2 cellular contexts compared by ENCODE assay signal in genomic region chr12:127629066-127629820, GRCh38.
TF ChIP-seq lines count a peak whose summit lies in the region.

No MANE protein-coding gene starts in this region.

TF ChIP-seq in SK-N-SH treated with all-trans-retinoic acid at 6 μM for 48 hours, 23 proteins besides CTCF, POLR2A, EP300 and RAD21 (continued from another document):
- TF ChIP-seq, protein P1, sequence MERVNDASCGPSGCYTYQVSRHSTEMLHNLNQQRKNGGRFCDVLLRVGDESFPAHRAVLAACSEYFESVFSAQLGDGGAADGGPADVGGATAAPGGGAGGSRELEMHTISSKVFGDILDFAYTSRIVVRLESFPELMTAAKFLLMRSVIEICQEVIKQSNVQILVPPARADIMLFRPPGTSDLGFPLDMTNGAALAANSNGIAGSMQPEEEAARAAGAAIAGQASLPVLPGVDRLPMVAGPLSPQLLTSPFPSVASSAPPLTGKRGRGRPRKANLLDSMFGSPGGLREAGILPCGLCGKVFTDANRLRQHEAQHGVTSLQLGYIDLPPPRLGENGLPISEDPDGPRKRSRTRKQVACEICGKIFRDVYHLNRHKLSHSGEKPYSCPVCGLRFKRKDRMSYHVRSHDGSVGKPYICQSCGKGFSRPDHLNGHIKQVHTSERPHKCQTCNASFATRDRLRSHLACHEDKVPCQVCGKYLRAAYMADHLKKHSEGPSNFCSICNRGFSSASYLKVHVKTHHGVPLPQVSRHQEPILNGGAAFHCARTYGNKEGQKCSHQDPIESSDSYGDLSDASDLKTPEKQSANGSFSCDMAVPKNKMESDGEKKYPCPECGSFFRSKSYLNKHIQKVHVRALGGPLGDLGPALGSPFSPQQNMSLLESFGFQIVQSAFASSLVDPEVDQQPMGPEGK (CRISPR knock-in tag; IDR thresholded peaks at IDR 0.05; ENCODE audit: borderline replicate concordance), result no peak
- TF ChIP-seq, protein P2, sequence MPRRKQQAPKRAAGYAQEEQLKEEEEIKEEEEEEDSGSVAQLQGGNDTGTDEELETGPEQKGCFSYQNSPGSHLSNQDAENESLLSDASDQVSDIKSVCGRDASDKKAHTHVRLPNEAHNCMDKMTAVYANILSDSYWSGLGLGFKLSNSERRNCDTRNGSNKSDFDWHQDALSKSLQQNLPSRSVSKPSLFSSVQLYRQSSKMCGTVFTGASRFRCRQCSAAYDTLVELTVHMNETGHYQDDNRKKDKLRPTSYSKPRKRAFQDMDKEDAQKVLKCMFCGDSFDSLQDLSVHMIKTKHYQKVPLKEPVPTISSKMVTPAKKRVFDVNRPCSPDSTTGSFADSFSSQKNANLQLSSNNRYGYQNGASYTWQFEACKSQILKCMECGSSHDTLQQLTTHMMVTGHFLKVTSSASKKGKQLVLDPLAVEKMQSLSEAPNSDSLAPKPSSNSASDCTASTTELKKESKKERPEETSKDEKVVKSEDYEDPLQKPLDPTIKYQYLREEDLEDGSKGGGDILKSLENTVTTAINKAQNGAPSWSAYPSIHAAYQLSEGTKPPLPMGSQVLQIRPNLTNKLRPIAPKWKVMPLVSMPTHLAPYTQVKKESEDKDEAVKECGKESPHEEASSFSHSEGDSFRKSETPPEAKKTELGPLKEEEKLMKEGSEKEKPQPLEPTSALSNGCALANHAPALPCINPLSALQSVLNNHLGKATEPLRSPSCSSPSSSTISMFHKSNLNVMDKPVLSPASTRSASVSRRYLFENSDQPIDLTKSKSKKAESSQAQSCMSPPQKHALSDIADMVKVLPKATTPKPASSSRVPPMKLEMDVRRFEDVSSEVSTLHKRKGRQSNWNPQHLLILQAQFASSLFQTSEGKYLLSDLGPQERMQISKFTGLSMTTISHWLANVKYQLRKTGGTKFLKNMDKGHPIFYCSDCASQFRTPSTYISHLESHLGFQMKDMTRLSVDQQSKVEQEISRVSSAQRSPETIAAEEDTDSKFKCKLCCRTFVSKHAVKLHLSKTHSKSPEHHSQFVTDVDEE (CRISPR knock-in tag; IDR thresholded peaks at IDR 0.05), result no peak
- no peak for TF ChIP-seq ISL1 (CRISPR knock-in tag; IDR thresholded peaks at IDR 0.05)

TF ChIP-seq in SK-N-SH, 30 proteins besides CTCF, POLR2A, EP300 and RAD21 (continued from another document):
- no peak for TF ChIP-seq REST (IDR thresholded peaks at IDR 0.05; ENCODE audit: low read depth, low read length)
- no peak for TF ChIP-seq GATA2 (CRISPR knock-in tag; IDR thresholded peaks at IDR 0.05)
